18 cellular contexts compared by ENCODE assay signal in genomic region chr11:1872267-1872985, GRCh38. TPM values are rescaled to one million over a fixed set of nuclear protein-coding genes. Genes with fewer than 3 reads are reported as not detected.
A peak's percentile ranks its signal among the peaks of the same experiment; 100 is the strongest.
DNase-seq lines count a peak whose midpoint lies in the region; ATAC-seq and TF ChIP-seq lines count a peak whose summit lies in the region.
"Had no signal": no experiment of that assay in that cellular context is flagged by ENCODE, and none has a peak within 500 bp of the region (broad histone marks: within the 10 kb centered on the region; RNA-seq: fewer than 3 reads in every experiment).

No MANE protein-coding gene starts in this region.

- H3K9ac ChIP-seq in BLaER1 treated with 17β-estradiol and CSF1 and Interleukin-3, amounts not matched to agents 10 nM and 100 nM, result no peak overlapping the region

- no peaks in the 10 kb centered on the region for H3K9me3 ChIP-seq in BLaER1 treated with 17β-estradiol and CSF1 and Interleukin-3, amounts not matched to agents 10 nM and 100 nM (replicated peaks in 1 of 11)

- H3K4me2 ChIP-seq in BLaER1 treated with 17β-estradiol and CSF1 and Interleukin-3, amounts not matched to agents 10 nM and 100 nM, result peak overlapping the region in 10 of 11 experiments; percentile 2 to 100 (median 52); a peak in 17 of 22 replicates

- peaks cover 27 to 76% (median 42%) of the 10 kb centered on the region in 11 experiments; a peak in 20 of 22 replicates for H4K20me1 ChIP-seq in BLaER1 treated with 17β-estradiol and CSF1 and Interleukin-3, amounts not matched to agents 10 nM and 100 nM

- peaks cover 66% of the 10 kb centered on the region for H3K4me1 Mint-ChIP-seq in activated B cell treated with CpG ODN at 0.5 μM for 24 hours

- no peak overlapping the region for H3K27ac ChIP-seq in BLaER1 treated with 17β-estradiol and CSF1 and Interleukin-3, amounts not matched to agents 10 nM and 100 nM
- H3K27ac ChIP-seq: dorsolateral prefrontal cortex had no signal

- no peaks in the 10 kb centered on the region for H3K9me3 Mint-ChIP-seq in activated B cell treated with CpG ODN at 0.5 μM for 24 hours

- CTCF ChIA-PET in activated B cell treated with CpG ODN at 0.5 μM for 24 hours (lab: Charles Lee), result no interaction called here

- H3K36me3 Mint-ChIP-seq in activated B cell treated with CpG ODN at 0.5 μM for 24 hours (ENCODE audit: low read depth), result peaks cover 26% of the 10 kb centered on the region

- no peaks in the 10 kb centered on the region for H3K27me3 Mint-ChIP-seq in activated B cell treated with CpG ODN at 0.5 μM for 24 hours
- H3K27me3 Mint-ChIP-seq: activated CD8-positive, alpha-beta memory T cell treated with anti-CD3 and anti-CD28 coated beads, Interleukin-2, amount 10 ng/mL, durations not matched to agents 7 days and 5 days had no signal

- no peaks in the 10 kb centered on the region for H3K36me3 ChIP-seq in BLaER1 treated with 17β-estradiol and CSF1 and Interleukin-3, amounts not matched to agents 10 nM and 100 nM

- POLR2A ChIA-PET in activated B cell treated with CpG ODN at 0.5 μM for 24 hours (lab: Charles Lee), result no interaction called here

- no peak overlapping the region for H3K4me3 Mint-ChIP-seq in activated B cell treated with CpG ODN at 0.5 μM for 24 hours
- H3K4me3 Mint-ChIP-seq: activated CD8-positive, alpha-beta memory T cell treated with anti-CD3 and anti-CD28 coated beads, Interleukin-2, amount 10 ng/mL, durations not matched to agents 7 days and 5 days had no signal

- DNase-seq in activated B cell treated with CpG ODN at 0.5 μM for 24 hours (no peak), left cardiac atrium (peak; percentile 19), posterior vena cava (ENCODE audit: low spot score) (peak; percentile 69), cerebellum (ENCODE audit: low spot score) (no peak), Kasumi-1 (lab: John Stamatoyannopoulos, UW) (no peak)
- DNase-seq: activated CD8-positive, alpha-beta memory T cell treated with anti-CD3 and anti-CD28 coated beads, Interleukin-2, amount 10 ng/mL, durations not matched to agents 7 days and 5 days; AML-193; amygdala; dorsolateral prefrontal cortex; foreskin melanocyte; NCI-H1436; NCI-H510A; stimulated activated naive CD4-positive, alpha-beta T cell had no signal

- H3K4me1 ChIP-seq in BLaER1 treated with 17β-estradiol and CSF1 and Interleukin-3, amounts not matched to agents 10 nM and 100 nM, result peaks cover 65 to 94% (median 86%) of the 10 kb centered on the region in 10 experiments

- TF ChIP-seq CTCF in activated B cell treated with CpG ODN at 0.5 μM for 24 hours (IDR thresholded peaks at IDR 0.05), result no peak

- H3K27ac Mint-ChIP-seq in activated B cell treated with CpG ODN at 0.5 μM for 24 hours, result peak overlapping the region; percentile 50
- H3K27ac Mint-ChIP-seq: activated CD8-positive, alpha-beta memory T cell treated with anti-CD3 and anti-CD28 coated beads, Interleukin-2, amount 10 ng/mL, durations not matched to agents 7 days and 5 days had no signal

- intact Hi-C loops in activated B cell treated with CpG ODN at 0.5 μM for 24 hours (cut with micrococcal nuclease) (no loop called here), left cardiac atrium (cut with DNase I) (no loop called here), posterior vena cava (cut with DNase I) (no loop called here)

- H3K27me3 ChIP-seq in BLaER1 treated with 17β-estradiol and CSF1 and Interleukin-3, amounts not matched to agents 10 nM and 100 nM, result peaks cover 30 to 49% (median 39%) of the 10 kb centered on the region in 11 experiments

- ATAC-seq in activated B cell treated with CpG ODN at 0.5 μM for 24 hours (ENCODE audit: low read depth) (no peak), left cardiac atrium (no peak), HG03469 (IDR thresholded peaks at IDR 0.05; ENCODE audit: unreplicated experiment) (no peak), GM19455 (IDR thresholded peaks at IDR 0.05; ENCODE audit: unreplicated experiment) (no peak)
- ATAC-seq: activated CD8-positive, alpha-beta memory T cell treated with anti-CD3 and anti-CD28 coated beads, Interleukin-2, amount 10 ng/mL, durations not matched to agents 7 days and 5 days had no signal

- no peak overlapping the region for H3K4me3 ChIP-seq in BLaER1 treated with 17β-estradiol and CSF1 and Interleukin-3, amounts not matched to agents 10 nM and 100 nM
- H3K4me3 ChIP-seq: dorsolateral prefrontal cortex had no signal

RNA-seq across cellular contexts. Expression of gene PRR33, which starts 19.3 kb away (rescaled TPM):
- total RNA-seq in activated B cell treated with CpG ODN at 0.5 μM for 24 hours, result 0.16 TPM in 1 of 2 replicates, not detected in the other
- under 1 TPM; 0.10 to 0.50 TPM for total RNA-seq in left cardiac atrium
- under 1 TPM in 1 of 2 donors, not detected in 1; 0.14 TPM for total RNA-seq in posterior vena cava
- not detected for total RNA-seq in cerebellum
- total RNA-seq: activated CD8-positive, alpha-beta memory T cell treated with anti-CD3 and anti-CD28 coated beads, Interleukin-2, amount 10 ng/mL, durations not matched to agents 7 days and 5 days; Daoy; dorsolateral prefrontal cortex; RPMI7951 had no signal

RNA-seq across cellular contexts. Expression of gene LSP1, which starts 19.5 kb away (rescaled TPM):
- total RNA-seq in activated B cell treated with CpG ODN at 0.5 μM for 24 hours, result 301 and 303 TPM in 2 replicates
- total RNA-seq in left cardiac atrium, result 10 to 100 TPM; 24.9 to 31.2 TPM
- 100 to 1,000 TPM in 1 of 2 donors, 10 to 100 TPM in 1; 39.1 to 122 TPM for total RNA-seq in posterior vena cava
- 0.82 TPM for total RNA-seq in cerebellum

RNA-seq across cellular contexts. Expression of gene TNNI2, which starts 33.6 kb away (rescaled TPM):
- total RNA-seq in activated B cell treated with CpG ODN at 0.5 μM for 24 hours, result 1.0 and 1.5 TPM in 2 replicates
- total RNA-seq in left cardiac atrium, result under 1 TPM; 0.35 to 0.52 TPM
- 1 to 10 TPM; 1.0 to 1.3 TPM for total RNA-seq in posterior vena cava
- not detected for total RNA-seq in cerebellum
- total RNA-seq: Daoy had no signal

RNA-seq across cellular contexts. Expression of gene SYT8, which starts 37.6 kb away (rescaled TPM):
- total RNA-seq in activated B cell treated with CpG ODN at 0.5 μM for 24 hours (not detected in 2 replicates), left cardiac atrium (not detected), posterior vena cava (not detected), cerebellum (not detected)
- total RNA-seq: activated CD8-positive, alpha-beta memory T cell treated with anti-CD3 and anti-CD28 coated beads, Interleukin-2, amount 10 ng/mL, durations not matched to agents 7 days and 5 days; Daoy; RPMI7951 had no signal

RNA-seq across cellular contexts. Expression of gene TNNT3, which starts 47.1 kb away (rescaled TPM):
- 2.9 and 3.5 TPM in 2 replicates for total RNA-seq in activated B cell treated with CpG ODN at 0.5 μM for 24 hours
- 10 to 100 TPM; 11.7 to 28.5 TPM for total RNA-seq in left cardiac atrium
- 10 to 100 TPM; 17.9 to 45.3 TPM for total RNA-seq in posterior vena cava
- total RNA-seq in cerebellum, result 0.64 TPM
- total RNA-seq: Daoy, RPMI7951 had no signal

Comparison
In these comparisons a context has a peak if more than half of its experiments do, and no peak if none do; other contexts are left out.
1. DNase-seq: peak in left cardiac atrium (single experiment) and posterior vena cava (single experiment); none in activated B cell treated with CpG ODN at 0.5 μM for 24 hours (single experiment), cerebellum (single experiment) and Kasumi-1 (0 of 2).
2. RNA of gene LSP1, which starts 19.5 kb away (total RNA-seq): 301 to 303 TPM in activated B cell treated with CpG ODN at 0.5 μM for 24 hours, 39.1 to 122 TPM in posterior vena cava and 24.9 to 31.2 TPM in left cardiac atrium; 0.82 TPM in cerebellum (single experiment); every median in the first group is over 10 times any median in the second.